28 cellular contexts compared by ENCODE assay signal in the genomic region with DNA sequence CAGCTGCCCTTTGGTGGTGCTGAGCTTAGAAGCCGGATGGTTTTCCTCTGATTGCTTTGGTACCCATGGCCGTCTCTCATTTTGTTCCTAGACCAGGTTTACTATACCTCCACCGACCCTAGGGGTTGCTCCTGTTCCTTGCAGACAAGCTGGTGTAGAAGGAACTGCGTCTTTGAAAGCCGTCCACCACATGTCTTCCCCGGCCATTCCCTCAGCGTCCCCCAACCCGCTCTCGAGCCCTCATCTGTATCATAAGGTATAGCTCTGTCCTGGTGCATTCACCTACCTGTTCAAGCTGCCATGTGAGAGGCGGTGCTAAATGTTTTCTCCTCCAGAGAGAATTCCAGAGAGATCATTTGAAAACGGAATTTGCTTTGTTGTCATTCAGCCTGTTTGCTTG.
"Had no signal": no experiment of that assay in that cellular context is flagged by ENCODE, and none has a peak within 500 bp of the region (broad histone marks: within the 10 kb centered on the region; RNA-seq: fewer than 3 reads in every experiment).

No MANE protein-coding gene starts in this region.

- H3K4me3 Mint-ChIP-seq: activated B cell treated with CpG ODN at 0.5 μM for 24 hours; activated CD8-positive, alpha-beta T cell treated with anti-CD3 and anti-CD28 coated beads for 36 hours; activated naive CD4-positive, alpha-beta T cell treated with anti-CD3 and anti-CD28 coated beads for 36 hours; activated naive CD4-positive, alpha-beta T cell treated with anti-CD3 and anti-CD28 coated beads, Interleukin-2, amount 50 U/mL, for 24 hours; activated naive CD8-positive, alpha-beta T cell treated with anti-CD3 and anti-CD28 coated beads for 36 hours; activated naive CD8-positive, alpha-beta T cell treated with anti-CD3 and anti-CD28 coated beads, Interleukin-2, amount 50 U/mL, for 24 hours; activated T-cell treated with anti-CD3 and anti-CD28 coated beads, Interleukin-2, amount 50 U/mL, for 4 hours; T-helper 17 cell; T-helper 2 cell treated with Interferon-gamma antibody and Interleukin-4, amounts not matched to agents 5 μg/mL and 100 μg/mL, for 36 hours had no signal

- H3K9me3 Mint-ChIP-seq: activated B cell treated with CpG ODN at 0.5 μM for 24 hours; activated CD8-positive, alpha-beta T cell treated with anti-CD3 and anti-CD28 coated beads for 36 hours; activated naive CD4-positive, alpha-beta T cell treated with anti-CD3 and anti-CD28 coated beads for 36 hours; activated naive CD4-positive, alpha-beta T cell treated with anti-CD3 and anti-CD28 coated beads, Interleukin-2, amount 50 U/mL, for 24 hours; activated naive CD8-positive, alpha-beta T cell treated with anti-CD3 and anti-CD28 coated beads for 36 hours; activated naive CD8-positive, alpha-beta T cell treated with anti-CD3 and anti-CD28 coated beads, Interleukin-2, amount 50 U/mL, for 24 hours; activated T-cell treated with anti-CD3 and anti-CD28 coated beads, Interleukin-2, amount 50 U/mL, for 4 hours; T-helper 2 cell treated with Interferon-gamma antibody and Interleukin-4, amounts not matched to agents 5 μg/mL and 100 μg/mL, for 36 hours had no signal

- H3K4me1 ChIP-seq: adrenal gland, body of pancreas, colonic mucosa, esophagus squamous epithelium, gastroesophageal sphincter had no signal

- H3K4me3 ChIP-seq: adrenal gland, body of pancreas, colonic mucosa, esophagus squamous epithelium, gastroesophageal sphincter had no signal

- H3K27ac Mint-ChIP-seq: activated B cell treated with CpG ODN at 0.5 μM for 24 hours; activated CD8-positive, alpha-beta T cell treated with anti-CD3 and anti-CD28 coated beads for 36 hours; activated naive CD4-positive, alpha-beta T cell treated with anti-CD3 and anti-CD28 coated beads for 36 hours; activated naive CD4-positive, alpha-beta T cell treated with anti-CD3 and anti-CD28 coated beads, Interleukin-2, amount 50 U/mL, for 24 hours; activated naive CD8-positive, alpha-beta T cell treated with anti-CD3 and anti-CD28 coated beads for 36 hours; activated naive CD8-positive, alpha-beta T cell treated with anti-CD3 and anti-CD28 coated beads, Interleukin-2, amount 50 U/mL, for 24 hours; T-helper 17 cell; T-helper 2 cell treated with Interferon-gamma antibody and Interleukin-4, amounts not matched to agents 5 μg/mL and 100 μg/mL, for 36 hours had no signal

- H3K9me3 ChIP-seq: adrenal gland, body of pancreas, colonic mucosa, esophagus squamous epithelium, gastroesophageal sphincter had no signal

- H3K27me3 Mint-ChIP-seq: activated B cell treated with CpG ODN at 0.5 μM for 24 hours; activated CD8-positive, alpha-beta T cell treated with anti-CD3 and anti-CD28 coated beads for 36 hours; activated naive CD4-positive, alpha-beta T cell treated with anti-CD3 and anti-CD28 coated beads, Interleukin-2, amount 50 U/mL, for 24 hours; activated naive CD8-positive, alpha-beta T cell treated with anti-CD3 and anti-CD28 coated beads for 36 hours; activated naive CD8-positive, alpha-beta T cell treated with anti-CD3 and anti-CD28 coated beads, Interleukin-2, amount 50 U/mL, for 24 hours; T-helper 17 cell had no signal

- H3K4me1 Mint-ChIP-seq: activated B cell treated with CpG ODN at 0.5 μM for 24 hours had no signal

- DNase-seq: activated B cell treated with CpG ODN at 0.5 μM for 24 hours; activated CD4-positive, alpha-beta T cell treated with anti-CD3 and anti-CD28 coated beads for 48 hours; activated CD4-positive, alpha-beta T cell treated with anti-CD3 and anti-CD28 coated beads, Interleukin-2, amount 50 U/mL, for 1 hour; activated CD4-positive, alpha-beta T cell treated with anti-CD3 and anti-CD28 coated beads, Interleukin-2, amount 50 U/mL, for 48 hours; activated CD8-positive, alpha-beta memory T cell treated with anti-CD3 and anti-CD28 coated beads for 24 hours; activated CD8-positive, alpha-beta T cell treated with anti-CD3 and anti-CD28 coated beads for 36 hours; activated naive CD4-positive, alpha-beta T cell treated with anti-CD3 and anti-CD28 coated beads for 36 hours; activated naive CD8-positive, alpha-beta T cell treated with anti-CD3 and anti-CD28 coated beads for 36 hours; activated naive CD8-positive, alpha-beta T cell treated with anti-CD3 and anti-CD28 coated beads, Interleukin-2, amount 50 U/mL, for 24 hours; activated T-cell treated with anti-CD3 and anti-CD28 coated beads, Interleukin-2, amount 50 U/mL, for 4 hours; adrenal gland; amygdala; aorta; body of pancreas; caudate nucleus; colonic mucosa; effector CD8-positive, alpha-beta T cell; esophagus squamous epithelium; foreskin melanocyte; T-helper 1 cell; T-helper 17 cell; T1000; WERI-Rb-1 had no signal

- ATAC-seq: activated CD4-positive, CD25-positive, alpha-beta regulatory T cell treated with anti-CD3 and anti-CD28 coated beads, Interleukin-2, amount 50 U/mL, for 24 hours; activated CD8-positive, alpha-beta T cell treated with anti-CD3 and anti-CD28 coated beads for 36 hours; activated naive CD8-positive, alpha-beta T cell treated with anti-CD3 and anti-CD28 coated beads, Interleukin-2, amount 50 U/mL, for 24 hours; activated T-cell treated with anti-CD3 and anti-CD28 coated beads, Interleukin-2, amount 50 U/mL, for 4 hours; body of pancreas; gastroesophageal sphincter; T-helper 17 cell had no signal

- H3K27ac ChIP-seq: adrenal gland, body of pancreas, colonic mucosa, epithelial cell of prostate, esophagus squamous epithelium, gastroesophageal sphincter, WERI-Rb-1 had no signal

- H3K27me3 ChIP-seq: adrenal gland, body of pancreas, colonic mucosa, esophagus squamous epithelium, gastroesophageal sphincter had no signal
